In the genomic region with DNA sequence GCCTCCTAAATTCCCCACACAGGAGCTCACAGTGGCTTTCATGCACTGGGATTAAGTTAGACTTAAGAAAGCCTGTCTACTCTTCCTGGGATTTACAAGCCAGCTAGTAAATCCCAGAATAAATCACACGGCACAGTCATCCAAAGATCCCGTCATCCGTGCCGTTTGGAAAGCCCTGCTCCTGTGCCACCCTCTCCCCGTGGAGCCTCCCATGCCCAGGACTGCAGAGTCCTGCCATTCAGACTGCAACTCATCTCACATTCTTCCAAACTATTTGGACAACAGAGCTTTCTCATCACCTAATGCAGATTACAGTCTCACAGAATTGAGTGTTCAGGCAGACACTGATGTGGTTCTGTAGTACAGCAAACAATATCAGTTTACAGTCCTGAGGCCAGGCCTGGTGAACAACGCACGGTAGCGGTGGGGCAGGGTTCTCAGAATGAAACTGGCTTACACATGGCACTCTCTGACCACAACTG, we compare ENCODE assay signal across 1 cellular context.
TF ChIP-seq lines count a peak whose summit lies in the region.

No MANE protein-coding gene starts in this region.

TF ChIP-seq in H1, 55 proteins besides CTCF, POLR2A, EP300 and RAD21:
- TF ChIP-seq EZH2 (IDR thresholded peaks at IDR 0.05; ENCODE audit: low read depth, low read length, severe bottlenecking) (no peak), BCL11A (IDR thresholded peaks at IDR 0.05; ENCODE audit: low read depth in 2 of 2, low read length in 2 of 2) (no peak), CBX5 (IDR thresholded peaks at IDR 0.05; ENCODE audit: low read depth, low read length) (no peak), SP2 (IDR thresholded peaks at IDR 0.05; ENCODE audit: low read length) (no peak), BRCA1 (IDR thresholded peaks at IDR 0.05; ENCODE audit: low read depth, low read length) (no peak), TAF7 (optimal IDR thresholded peaks at IDR 0.05; ENCODE audit: borderline replicate concordance, low read depth, low read length) (no peak), MAFK (IDR thresholded peaks at IDR 0.05; ENCODE audit: low read depth, low read length) (no peak), TEAD4 (IDR thresholded peaks at IDR 0.05; ENCODE audit: low read depth, low read length) (no peak), HDAC2 (IDR thresholded peaks at IDR 0.05; ENCODE audit: borderline replicate concordance in 1 of 2, low read depth in 2 of 2, low read length in 2 of 2) (no peak), YY1 (IDR thresholded peaks at IDR 0.05; ENCODE audit: low read depth, low read length) (no peak), JUN (IDR thresholded peaks at IDR 0.05; ENCODE audit: low read depth, low read length) (no peak), CEBPB (IDR thresholded peaks at IDR 0.05; ENCODE audit: low read depth, low read length) (no peak), GTF2F1 (IDR thresholded peaks at IDR 0.05; ENCODE audit: borderline replicate concordance, low read depth, low read length) (no peak), KDM1A (IDR thresholded peaks at IDR 0.05; ENCODE audit: borderline replicate concordance, low read length) (no peak), RFX5 (IDR thresholded peaks at IDR 0.05; ENCODE audit: borderline replicate concordance, low read depth, low read length) (no peak)
- TF ChIP-seq, protein P1, sequence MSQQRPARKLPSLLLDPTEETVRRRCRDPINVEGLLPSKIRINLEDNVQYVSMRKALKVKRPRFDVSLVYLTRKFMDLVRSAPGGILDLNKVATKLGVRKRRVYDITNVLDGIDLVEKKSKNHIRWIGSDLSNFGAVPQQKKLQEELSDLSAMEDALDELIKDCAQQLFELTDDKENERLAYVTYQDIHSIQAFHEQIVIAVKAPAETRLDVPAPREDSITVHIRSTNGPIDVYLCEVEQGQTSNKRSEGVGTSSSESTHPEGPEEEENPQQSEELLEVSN (IDR thresholded peaks at IDR 0.05), result no peak
- TF ChIP-seq, protein P2, sequence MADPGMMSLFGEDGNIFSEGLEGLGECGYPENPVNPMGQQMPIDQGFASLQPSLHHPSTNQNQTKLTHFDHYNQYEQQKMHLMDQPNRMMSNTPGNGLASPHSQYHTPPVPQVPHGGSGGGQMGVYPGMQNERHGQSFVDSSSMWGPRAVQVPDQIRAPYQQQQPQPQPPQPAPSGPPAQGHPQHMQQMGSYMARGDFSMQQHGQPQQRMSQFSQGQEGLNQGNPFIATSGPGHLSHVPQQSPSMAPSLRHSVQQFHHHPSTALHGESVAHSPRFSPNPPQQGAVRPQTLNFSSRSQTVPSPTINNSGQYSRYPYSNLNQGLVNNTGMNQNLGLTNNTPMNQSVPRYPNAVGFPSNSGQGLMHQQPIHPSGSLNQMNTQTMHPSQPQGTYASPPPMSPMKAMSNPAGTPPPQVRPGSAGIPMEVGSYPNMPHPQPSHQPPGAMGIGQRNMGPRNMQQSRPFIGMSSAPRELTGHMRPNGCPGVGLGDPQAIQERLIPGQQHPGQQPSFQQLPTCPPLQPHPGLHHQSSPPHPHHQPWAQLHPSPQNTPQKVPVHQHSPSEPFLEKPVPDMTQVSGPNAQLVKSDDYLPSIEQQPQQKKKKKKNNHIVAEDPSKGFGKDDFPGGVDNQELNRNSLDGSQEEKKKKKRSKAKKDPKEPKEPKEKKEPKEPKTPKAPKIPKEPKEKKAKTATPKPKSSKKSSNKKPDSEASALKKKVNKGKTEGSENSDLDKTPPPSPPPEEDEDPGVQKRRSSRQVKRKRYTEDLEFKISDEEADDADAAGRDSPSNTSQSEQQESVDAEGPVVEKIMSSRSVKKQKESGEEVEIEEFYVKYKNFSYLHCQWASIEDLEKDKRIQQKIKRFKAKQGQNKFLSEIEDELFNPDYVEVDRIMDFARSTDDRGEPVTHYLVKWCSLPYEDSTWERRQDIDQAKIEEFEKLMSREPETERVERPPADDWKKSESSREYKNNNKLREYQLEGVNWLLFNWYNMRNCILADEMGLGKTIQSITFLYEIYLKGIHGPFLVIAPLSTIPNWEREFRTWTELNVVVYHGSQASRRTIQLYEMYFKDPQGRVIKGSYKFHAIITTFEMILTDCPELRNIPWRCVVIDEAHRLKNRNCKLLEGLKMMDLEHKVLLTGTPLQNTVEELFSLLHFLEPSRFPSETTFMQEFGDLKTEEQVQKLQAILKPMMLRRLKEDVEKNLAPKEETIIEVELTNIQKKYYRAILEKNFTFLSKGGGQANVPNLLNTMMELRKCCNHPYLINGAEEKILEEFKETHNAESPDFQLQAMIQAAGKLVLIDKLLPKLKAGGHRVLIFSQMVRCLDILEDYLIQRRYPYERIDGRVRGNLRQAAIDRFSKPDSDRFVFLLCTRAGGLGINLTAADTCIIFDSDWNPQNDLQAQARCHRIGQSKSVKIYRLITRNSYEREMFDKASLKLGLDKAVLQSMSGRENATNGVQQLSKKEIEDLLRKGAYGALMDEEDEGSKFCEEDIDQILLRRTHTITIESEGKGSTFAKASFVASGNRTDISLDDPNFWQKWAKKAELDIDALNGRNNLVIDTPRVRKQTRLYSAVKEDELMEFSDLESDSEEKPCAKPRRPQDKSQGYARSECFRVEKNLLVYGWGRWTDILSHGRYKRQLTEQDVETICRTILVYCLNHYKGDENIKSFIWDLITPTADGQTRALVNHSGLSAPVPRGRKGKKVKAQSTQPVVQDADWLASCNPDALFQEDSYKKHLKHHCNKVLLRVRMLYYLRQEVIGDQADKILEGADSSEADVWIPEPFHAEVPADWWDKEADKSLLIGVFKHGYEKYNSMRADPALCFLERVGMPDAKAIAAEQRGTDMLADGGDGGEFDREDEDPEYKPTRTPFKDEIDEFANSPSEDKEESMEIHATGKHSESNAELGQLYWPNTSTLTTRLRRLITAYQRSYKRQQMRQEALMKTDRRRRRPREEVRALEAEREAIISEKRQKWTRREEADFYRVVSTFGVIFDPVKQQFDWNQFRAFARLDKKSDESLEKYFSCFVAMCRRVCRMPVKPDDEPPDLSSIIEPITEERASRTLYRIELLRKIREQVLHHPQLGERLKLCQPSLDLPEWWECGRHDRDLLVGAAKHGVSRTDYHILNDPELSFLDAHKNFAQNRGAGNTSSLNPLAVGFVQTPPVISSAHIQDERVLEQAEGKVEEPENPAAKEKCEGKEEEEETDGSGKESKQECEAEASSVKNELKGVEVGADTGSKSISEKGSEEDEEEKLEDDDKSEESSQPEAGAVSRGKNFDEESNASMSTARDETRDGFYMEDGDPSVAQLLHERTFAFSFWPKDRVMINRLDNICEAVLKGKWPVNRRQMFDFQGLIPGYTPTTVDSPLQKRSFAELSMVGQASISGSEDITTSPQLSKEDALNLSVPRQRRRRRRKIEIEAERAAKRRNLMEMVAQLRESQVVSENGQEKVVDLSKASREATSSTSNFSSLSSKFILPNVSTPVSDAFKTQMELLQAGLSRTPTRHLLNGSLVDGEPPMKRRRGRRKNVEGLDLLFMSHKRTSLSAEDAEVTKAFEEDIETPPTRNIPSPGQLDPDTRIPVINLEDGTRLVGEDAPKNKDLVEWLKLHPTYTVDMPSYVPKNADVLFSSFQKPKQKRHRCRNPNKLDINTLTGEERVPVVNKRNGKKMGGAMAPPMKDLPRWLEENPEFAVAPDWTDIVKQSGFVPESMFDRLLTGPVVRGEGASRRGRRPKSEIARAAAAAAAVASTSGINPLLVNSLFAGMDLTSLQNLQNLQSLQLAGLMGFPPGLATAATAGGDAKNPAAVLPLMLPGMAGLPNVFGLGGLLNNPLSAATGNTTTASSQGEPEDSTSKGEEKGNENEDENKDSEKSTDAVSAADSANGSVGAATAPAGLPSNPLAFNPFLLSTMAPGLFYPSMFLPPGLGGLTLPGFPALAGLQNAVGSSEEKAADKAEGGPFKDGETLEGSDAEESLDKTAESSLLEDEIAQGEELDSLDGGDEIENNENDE (IDR thresholded peaks at IDR 0.05; ENCODE audit: insufficient replicate concordance, low read length), result no peak
TF ChIP-seq in H1: peak in this region for 0.
